21 cellular contexts compared by ENCODE assay signal in genomic region chr7:24752073-24752800, GRCh38. TPM values are rescaled to one million over a fixed set of nuclear protein-coding genes. Genes with fewer than 3 reads are reported as not detected.
DNase-seq lines count a peak whose midpoint lies in the region; ATAC-seq, FAIRE-seq and TF ChIP-seq lines count a peak whose summit lies in the region.
"Had no signal": no experiment of that assay in that cellular context is flagged by ENCODE, and none has a peak within 500 bp of the region (broad histone marks: within the 10 kb centered on the region; RNA-seq: fewer than 3 reads in every experiment).

No MANE protein-coding gene starts in this region.

- peak overlapping the region; percentile 89 for H2BK15ac ChIP-seq in IMR-90 (ENCODE audit: low read depth, low read length)
- H2BK15ac ChIP-seq in H1 (ENCODE audit: low read length) = no peak overlapping the region

- DNase-seq in IMR-90 (no peak), H1 (ENCODE audit: low read depth in 1 of 2, low spot score in 2 of 2) (no peak), BE2C (no peak), omental fat pad (ENCODE audit: low spot score) (no peak)
- DNase-seq in activated CD4-positive, alpha-beta T cell treated with anti-CD3 and anti-CD28 coated beads, Interleukin-2, amount 50 U/mL, for 48 hours = no peak
- DNase-seq: 8988T, AML-193, EL, H9, MM.1S, NCI-H1048, NCI-H1417 treated with DMSO at 0.1 percent for 48 hours, NCI-H1930, NCI-H2227 treated with DMSO at 0.1 percent for 48 hours, NCI-H510A, NCI-H748 treated with DMSO at 0.1 percent for 48 hours had no signal

- WGBS in IMR-90 (ENCODE audit: extremely low coverage in 2 of 2, insufficient read length in 1 of 2), 2 experiments = 100% methylated on average over 3 of the region's 3 CpGs; no CpG with 5 or more reads in 1 of the 2 experiments
- WGBS in H1 (ENCODE audit: extremely low coverage in 1 of 2, insufficient coverage in 1 of 2, insufficient read length in 1 of 2, insufficient replicate concordance in 2 of 2, low coverage in 1 of 2, low lambda C conversion rate in 2 of 2, missing lambda C conversion rate in 1 of 2), 2 experiments = 74% methylated on average over 3 of the region's 3 CpGs; no CpG with 5 or more reads in 1 of the 2 experiments

- peaks cover 6% of the 10 kb centered on the region; the same call in 1 of the 2 replicates for H3K23me2 ChIP-seq in H1 (ENCODE audit: low read depth, low read length)

- H2AK5ac ChIP-seq in IMR-90 (ENCODE audit: low read depth, low read length) = peak overlapping the region; percentile 87
- no peak overlapping the region for H2AK5ac ChIP-seq in H1 (ENCODE audit: low read depth, low read length)

- peaks cover 12 to 28% (median 21%) of the 10 kb centered on the region in 11 experiments for H3K27me3 ChIP-seq in BLaER1 treated with 17β-estradiol and CSF1 and Interleukin-3, amounts not matched to agents 10 nM and 100 nM
- H3K27me3 ChIP-seq in IMR-90 (ENCODE audit: control insufficient read depth, insufficient read depth, low read length) (no peaks in the 10 kb centered on the region), H1 (replicated peaks in 1 of 4; ENCODE audit: control insufficient read depth in 3 of 4, extremely low read depth in 1 of 4, insufficient read depth in 3 of 4, low read length in 3 of 4) (peaks cover 3 to 25% (median 15%) of the 10 kb centered on the region in 4 experiments), BE2C (peaks cover 5% of the 10 kb centered on the region; the same call in 1 of the 2 replicates)

- TF ChIP-seq EP300 in H1 (IDR thresholded peaks at IDR 0.05; ENCODE audit: borderline replicate concordance in 1 of 2, low read depth in 2 of 2, low read length in 2 of 2) = no peak

- H3K9ac ChIP-seq in BLaER1 treated with 17β-estradiol and CSF1 and Interleukin-3, amounts not matched to agents 10 nM and 100 nM = no peak overlapping the region
- H3K9ac ChIP-seq in IMR-90 (ENCODE audit: low read depth, low read length) = peak overlapping the region; percentile 46; the same call in 1 of the 2 replicates
- H3K9ac ChIP-seq in H1 (replicated peaks in 1 of 4; ENCODE audit: extremely low read depth in 1 of 4, low read depth in 3 of 4, low read length in 3 of 4) = no peak overlapping the region

- CTCF ChIA-PET in IMR-90 (lab: Yijun Ruan, JAX) = interaction anchor here (0.7 kb wide), 1 partner anchor 21 kb away, joined by 8 read pairs; no protein-coding TSS in a partner anchor
- CTCF ChIA-PET in H1 (lab: Charles Lee; ENCODE audit: partially characterized antibody) = interaction anchor here (0.7 to 2.3 kb wide), 10 partner anchors 10 to 991 kb away, joined by 3 to 6 read pairs (median 4); no protein-coding TSS in a partner anchor

- H3K27ac ChIP-seq in BLaER1 treated with 17β-estradiol and CSF1 and Interleukin-3, amounts not matched to agents 10 nM and 100 nM = no peak overlapping the region
- H3K27ac ChIP-seq in IMR-90 (ENCODE audit: insufficient read depth, low read length) = peak overlapping the region; percentile 60; the same call in 1 of the 2 replicates
- no peak overlapping the region for H3K27ac ChIP-seq in H1 (ENCODE audit: low read depth, low read length)
- peak overlapping the region; percentile 50 for H3K27ac ChIP-seq in temporal lobe (ENCODE audit: low read depth, low read length)

- H3K9me1 ChIP-seq in IMR-90 (ENCODE audit: insufficient read depth, low read length) = peaks cover 23% of the 10 kb centered on the region

- TF ChIP-seq CTCF in IMR-90 (conservative IDR thresholded peaks at IDR 0.05; ENCODE audit: low read depth, low read length) = no peak
- TF ChIP-seq CTCF in H1 (IDR thresholded peaks at IDR 0.05; ENCODE audit: control extremely low read depth in 1 of 3, insufficient read depth in 1 of 3, low read depth in 1 of 3, low read length in 3 of 3) = no peak
- TF ChIP-seq CTCF in BE2C (IDR thresholded peaks at IDR 0.05; ENCODE audit: low read depth, low read length) = no peak
- no peak for TF ChIP-seq CTCF in omental fat pad (IDR thresholded peaks at IDR 0.05)

- no peaks in the 10 kb centered on the region for H3K9me3 ChIP-seq in BLaER1 treated with 17β-estradiol and CSF1 and Interleukin-3, amounts not matched to agents 10 nM and 100 nM (replicated peaks in 1 of 11)
- no peaks in the 10 kb centered on the region for H3K9me3 ChIP-seq in IMR-90 (ENCODE audit: control insufficient read depth, insufficient read depth, low read length)
- H3K9me3 ChIP-seq in H1 (ENCODE audit: insufficient read depth in 2 of 2, low read depth in 1 of 2, low read length in 1 of 2) = no peaks in the 10 kb centered on the region
- no peaks in the 10 kb centered on the region for H3K9me3 ChIP-seq in BE2C

- FAIRE-seq in H1 (lab: Jason Lieb, UNC) = no peak
- FAIRE-seq: D721Med, K562 had no signal

- no peaks in the 10 kb centered on the region for H4K20me1 ChIP-seq in BLaER1 treated with 17β-estradiol and CSF1 and Interleukin-3, amounts not matched to agents 10 nM and 100 nM
- H4K20me1 ChIP-seq in IMR-90 (ENCODE audit: insufficient read depth, low read length) (no peaks in the 10 kb centered on the region), H1 (replicated peaks in 1 of 2; ENCODE audit: control insufficient read depth in 1 of 2, insufficient read depth in 2 of 2, low read length in 2 of 2) (no peaks in the 10 kb centered on the region)

- dilution Hi-C loops in IMR-90 (cut with HindIII; ENCODE audit: low sequenced_read_pairs, unreplicated experiment) = no loop called here

- H3K4ac ChIP-seq in IMR-90 (ENCODE audit: low read depth, low read length) = peak overlapping the region; percentile 89
- no peak overlapping the region for H3K4ac ChIP-seq in H1 (replicated peaks; ENCODE audit: insufficient read length, low read depth, low read length)

- POLR2A ChIA-PET in IMR-90 (lab: Charles Lee; ENCODE audit: unreplicated experiment) = interaction anchor here (0.5 to 1.7 kb wide), 2 partner anchors 10 to 373 kb away, joined by 4 read pairs; no protein-coding TSS in a partner anchor
- POLR2A ChIA-PET in H1 (lab: Charles Lee; ENCODE audit: partially characterized antibody) = interaction anchor here (1.0 to 2.0 kb wide), 3 partner anchors 10 to 51 kb away, joined by 3 to 7 read pairs (median 3); no protein-coding TSS in a partner anchor

- no peaks in the 10 kb centered on the region for H3K36me3 ChIP-seq in BLaER1 treated with 17β-estradiol and CSF1 and Interleukin-3, amounts not matched to agents 10 nM and 100 nM
- peaks cover 6% of the 10 kb centered on the region for H3K36me3 ChIP-seq in IMR-90 (ENCODE audit: control insufficient read depth, insufficient read depth, low read length)
- no peaks in the 10 kb centered on the region for H3K36me3 ChIP-seq in H1 (ENCODE audit: control insufficient read depth in 2 of 4, insufficient read depth in 4 of 4, low read length in 3 of 4)
- H3K36me3 ChIP-seq in BE2C = no peaks in the 10 kb centered on the region

- ATAC-seq in IMR-90 (ENCODE audit: low read depth) (no peak), GM19351 (IDR thresholded peaks at IDR 0.05; ENCODE audit: unreplicated experiment) (no peak), omental fat pad (ENCODE audit: low FRiP score) (no peak)
- ATAC-seq: K562 had no signal

- BruUV-seq in IMR-90 (replicated peaks; lab: Mats Ljungman, UMichigan) = no TSS peak

- peak overlapping the region; percentile 94 for H3K14ac ChIP-seq in IMR-90 (replicated peaks; ENCODE audit: low read depth, low read length)
- H3K14ac ChIP-seq in H1 (ENCODE audit: insufficient read length) = no peak overlapping the region

- H2AFZ ChIP-seq in IMR-90 (replicated peaks; ENCODE audit: low read length, poor library complexity) (peak overlapping the region; percentile 9), H1 (ENCODE audit: low read length) (no peak overlapping the region)

- peaks cover 9 to 30% (median 20%) of the 10 kb centered on the region in 10 experiments; a peak in 18 of 20 replicates for H3K4me1 ChIP-seq in BLaER1 treated with 17β-estradiol and CSF1 and Interleukin-3, amounts not matched to agents 10 nM and 100 nM
- H3K4me1 ChIP-seq in IMR-90 (ENCODE audit: control insufficient read depth, insufficient read depth, low read length) (peaks cover 24% of the 10 kb centered on the region), H1 (replicated peaks in 1 of 4; ENCODE audit: control insufficient read depth in 3 of 4, insufficient read depth in 4 of 4, low read length in 3 of 4) (peaks cover 0 to 5% (median 3%) of the 10 kb centered on the region in 4 experiments; a peak in 4 of 7 replicates), BE2C (peaks cover 4% of the 10 kb centered on the region; the same call in 1 of the 2 replicates)

- peak overlapping the region; percentile 61 for H2AK9ac ChIP-seq in IMR-90 (replicated peaks; ENCODE audit: low read depth, low read length, poor library complexity)

- TF ChIP-seq RAD21 in IMR-90 (IDR thresholded peaks at IDR 0.05; ENCODE audit: low read length) (no peak), H1 (IDR thresholded peaks at IDR 0.05 in 1 of 2, conservative IDR thresholded peaks at IDR 0.05 in 1 of 2; ENCODE audit: low read depth in 2 of 2, low read length in 2 of 2) (no peak)

- intact Hi-C loops in IMR-90 (cut with micrococcal nuclease) = no loop called here

- peak overlapping the region; percentile 78; the same call in 1 of the 2 replicates for H3K23ac ChIP-seq in IMR-90 (ENCODE audit: low read depth, low read length)
- H3K23ac ChIP-seq in H1 (ENCODE audit: insufficient read length) = no peak overlapping the region

- peak overlapping the region in 6 of 11 experiments; percentile 0 to 22 (median 8); a peak in 3 of 22 replicates for H3K4me2 ChIP-seq in BLaER1 treated with 17β-estradiol and CSF1 and Interleukin-3, amounts not matched to agents 10 nM and 100 nM
- peak overlapping the region; percentile 29; the same call in 1 of the 2 replicates for H3K4me2 ChIP-seq in IMR-90 (ENCODE audit: low read depth, low read length)
- no peak overlapping the region for H3K4me2 ChIP-seq in H1 (ENCODE audit: insufficient read depth in 1 of 2, low read depth in 2 of 2, low read length in 2 of 2)

- H4K5ac ChIP-seq in IMR-90 (ENCODE audit: low read depth, low read length) (peak overlapping the region; percentile 70; the same call in 1 of the 2 replicates), H1 (ENCODE audit: insufficient read length, low read depth, low read length) (no peak overlapping the region)

- H3K18ac ChIP-seq in IMR-90 (ENCODE audit: low read depth, low read length) = peak overlapping the region; percentile 89; the same call in 1 of the 2 replicates
- no peak overlapping the region for H3K18ac ChIP-seq in H1 (ENCODE audit: extremely low read depth, low read length)

- in situ Hi-C loops in IMR-90 (cut with MboI; ENCODE audit: low sequenced_read_pairs) = no loop called here

- H3K4me3 ChIP-seq in BLaER1 treated with 17β-estradiol and CSF1 and Interleukin-3, amounts not matched to agents 10 nM and 100 nM = no peak overlapping the region
- no peak overlapping the region for H3K4me3 ChIP-seq in IMR-90 (ENCODE audit: insufficient read depth, low read depth, low read length)
- H3K4me3 ChIP-seq in H1 (ENCODE audit: extremely low read depth in 1 of 4, insufficient read depth in 2 of 4, low read depth in 3 of 4, low read length in 4 of 4) = no peak overlapping the region
- no peak overlapping the region for H3K4me3 ChIP-seq in BE2C (ENCODE audit: low read depth, low read length)
- H3K4me3 ChIP-seq: K562 had no signal

- H4K8ac ChIP-seq in IMR-90 (ENCODE audit: low read depth in 2 of 2, low read length in 2 of 2) (peak overlapping the region; percentile 62 to 65), H1 (ENCODE audit: extremely low read depth, insufficient read depth, low read length) (no peak overlapping the region)

- H4K91ac ChIP-seq in IMR-90 (ENCODE audit: insufficient read depth, low read depth, low read length) = peak overlapping the region; percentile 88
- no peak overlapping the region for H4K91ac ChIP-seq in H1 (replicated peaks; ENCODE audit: insufficient read length, low read length)

- H2BK5ac ChIP-seq in IMR-90 (ENCODE audit: low read depth, low read length, poor library complexity, severe bottlenecking) (peak overlapping the region; percentile 72), H1 (ENCODE audit: low read depth, low read length) (no peak overlapping the region)

- H3K56ac ChIP-seq in IMR-90 (ENCODE audit: extremely low read depth, insufficient read depth, low read length) = peak overlapping the region; percentile 39
- no peak overlapping the region for H3K56ac ChIP-seq in H1 (replicated peaks; ENCODE audit: insufficient read length, low read depth, low read length)

- peak overlapping the region; percentile 79 for H2BK20ac ChIP-seq in IMR-90 (ENCODE audit: low read depth, low read length)
- peak overlapping the region; percentile 66; the same call in 1 of the 2 replicates for H2BK20ac ChIP-seq in H1 (ENCODE audit: low read length)

- H2BK120ac ChIP-seq in IMR-90 (ENCODE audit: low read depth, low read length) (peak overlapping the region; percentile 90), H1 (replicated peaks; ENCODE audit: low read depth, low read length) (no peak overlapping the region)

- no peak overlapping the region for H2BK12ac ChIP-seq in H1 (ENCODE audit: low read depth, low read length)

- TF ChIP-seq POLR2A in IMR-90 (IDR thresholded peaks at IDR 0.05; ENCODE audit: low read depth, low read length) (no peak), H1 (IDR thresholded peaks at IDR 0.05; ENCODE audit: control extremely low read depth in 1 of 2, low read depth in 2 of 2, low read length in 2 of 2) (no peak)

- no peaks in the 10 kb centered on the region for H3K79me2 ChIP-seq in H1 (ENCODE audit: control insufficient read depth in 1 of 2, insufficient read depth in 2 of 2, low read length in 2 of 2)

- H3K79me1 ChIP-seq in IMR-90 (ENCODE audit: low read depth in 1 of 2, low read length in 2 of 2) = peaks cover 45 to 75% of the 10 kb centered on the region in 2 experiments
- no peaks in the 10 kb centered on the region for H3K79me1 ChIP-seq in H1 (ENCODE audit: low read depth, low read length)

RNA-seq across cellular contexts. Expression of gene GSDME, which starts 5.0 kb away (rescaled TPM):
- total RNA-seq in IMR-90 (2012; rRNA removed) (78.7 and 88.3 TPM in 2 replicates), temporal lobe (28.8 TPM), omental fat pad (10 to 100 TPM; 14.8 to 58.3 (median 30.7) TPM)
- polyA plus RNA-seq in IMR-90 (2012; rRNA removed) (71.5 and 75.2 TPM in 2 replicates), H1 (2011; rRNA removed) (5.4 and 6.7 TPM in 2 replicates)
- 49.6 and 55.2 TPM in 2 replicates for polyA plus RNA-seq in IMR-90 (2012; cell fraction: cytosol; rRNA removed)
- 50.0 and 117 TPM in 2 replicates for polyA plus RNA-seq in IMR-90 (2012; cell fraction: nucleus; rRNA removed; ENCODE audit: low replicate concordance)
- total RNA-seq in H1 (2021; fragmentation: NEBNext Ultra II Directional; extraction: Animal tissue kit (Norgen Biotek cat#: 25700)) = 7.6 and 8.5 TPM in 2 replicates
- 9.3 TPM for polyA plus RNA-seq in H1 (2011; cell fraction: cytosol; rRNA removed)
- polyA plus RNA-seq in H1 (2011; cell fraction: nucleus; rRNA removed) = 7.5 TPM
- polyA plus RNA-seq in H1 (2012, experiment 1 of 2) = 7.0 to 10.0 TPM (median 8.1 TPM) in 4 replicates
- polyA plus RNA-seq in H1 (2012, experiment 2 of 2) = 3.9 TPM
- polyA plus RNA-seq in H1 (2013, experiment 1 of 2) = 4.4 TPM
- 3.2 TPM for polyA plus RNA-seq in H1 (2013, experiment 2 of 2)
- 15.1 and 17.2 TPM in 2 replicates for polyA minus RNA-seq in H1 (2011; rRNA and poly(A)+ RNA removed)
- 6.8 TPM for polyA minus RNA-seq in H1 (2011; cell fraction: cytosol; rRNA and poly(A)+ RNA removed)
- polyA minus RNA-seq in H1 (2011; cell fraction: nucleus; rRNA and poly(A)+ RNA removed) = 8.1 TPM
- 5.8 TPM for polyA plus RNA-seq in BE2C (2012; ENCODE audit: insufficient read depth, insufficient read length, low read depth)

Comparison
In these comparisons a context has a peak if more than half of its experiments do, and no peak if none do; other contexts are left out.
1. H3K27ac ChIP-seq: peak in IMR-90 (single experiment) and temporal lobe (single experiment); none in BLaER1 treated with 17β-estradiol and CSF1 and Interleukin-3, amounts not matched to agents 10 nM and 100 nM (0 of 11) and H1 (single experiment).
2. H3K4me2 ChIP-seq: peak in BLaER1 treated with 17β-estradiol and CSF1 and Interleukin-3, amounts not matched to agents 10 nM and 100 nM (6 of 11) and IMR-90 (single experiment); none in H1 (0 of 2).